34 cellular contexts compared by ENCODE assay signal in the genomic region with DNA sequence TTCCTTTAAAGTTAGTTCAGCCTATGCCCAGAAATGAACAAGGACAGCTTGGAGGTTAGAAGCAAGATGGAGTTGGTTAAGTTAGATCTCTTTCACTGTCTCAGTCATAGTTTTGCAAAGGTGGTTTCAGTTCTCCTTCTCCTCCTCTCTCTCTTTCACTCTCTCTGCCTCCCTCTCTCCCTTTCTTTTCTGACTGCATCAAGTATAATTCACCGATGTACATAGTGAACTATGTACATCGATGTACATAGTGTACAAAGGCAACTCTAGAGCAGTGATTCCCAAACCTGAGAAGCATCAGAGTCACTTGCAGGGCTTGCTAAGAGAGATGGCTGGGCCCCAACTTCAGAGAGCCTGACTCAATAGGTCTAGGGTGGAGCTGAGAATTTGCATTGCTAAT.
"Had no signal": no experiment of that assay in that cellular context is flagged by ENCODE, and none has a peak within 500 bp of the region (broad histone marks: within the 10 kb centered on the region; RNA-seq: fewer than 3 reads in every experiment).

No MANE protein-coding gene starts in this region.

- DNase-seq: activated CD4-positive, alpha-beta memory T cell treated with anti-CD3 and anti-CD28 coated beads, Interleukin-2, amount 10 ng/mL, durations not matched to agents 7 days and 5 days; activated CD4-positive, alpha-beta T cell treated with anti-CD3 and anti-CD28 coated beads for 1 hour; activated CD4-positive, alpha-beta T cell treated with anti-CD3 and anti-CD28 coated beads for 36 hours; activated CD4-positive, alpha-beta T cell treated with anti-CD3 and anti-CD28 coated beads for 48 hours; activated CD4-positive, alpha-beta T cell treated with anti-CD3 and anti-CD28 coated beads, Interleukin-2, amount 10 ng/mL, durations not matched to agents 7 days and 5 days; activated CD4-positive, alpha-beta T cell treated with anti-CD3 and anti-CD28 coated beads, Interleukin-2, amount 50 U/mL, for 48 hours; activated CD4-positive, CD25-positive, alpha-beta regulatory T cell; activated CD8-positive, alpha-beta memory T cell treated with anti-CD3 and anti-CD28 coated beads for 24 hours; activated CD8-positive, alpha-beta memory T cell treated with anti-CD3 and anti-CD28 coated beads, Interleukin-2, amount 10 ng/mL, durations not matched to agents 7 days and 5 days; activated CD8-positive, alpha-beta memory T cell treated with anti-CD3 and anti-CD28 coated beads, Interleukin-2, amount 50 U/mL, for 48 hours; activated CD8-positive, alpha-beta T cell treated with anti-CD3 and anti-CD28 coated beads, Interleukin-2, amount 10 ng/mL, durations not matched to agents 7 days and 5 days; activated effector memory CD4-positive, alpha-beta T cell treated with Interleukin-2 at 50 U/mL for 16 hours; activated gamma-delta T cell; activated naive CD4-positive, alpha-beta T cell treated with anti-CD3 and anti-CD28 coated beads, Interleukin-2, amount 10 ng/mL, durations not matched to agents 7 days and 5 days; activated naive CD4-positive, alpha-beta T cell treated with Interleukin-2 at 50 U/mL for 16 hours; activated naive CD8-positive, alpha-beta T cell treated with anti-CD3 and anti-CD28 coated beads, Interleukin-2, amount 10 ng/mL, durations not matched to agents 7 days and 5 days; activated naive CD8-positive, alpha-beta T cell treated with anti-CD3 and anti-CD28 coated beads, Interleukin-2, amount 50 U/mL, for 24 hours; activated T-cell treated with anti-CD3 and anti-CD28 coated beads, Interleukin-2, amount 50 U/mL, for 24 hours; activated T-cell treated with anti-CD3 and anti-CD28 coated beads, Interleukin-2, amount 50 U/mL, for 48 hours; amygdala; anterior cingulate cortex; cerebellar nuclear complex; T-helper 2 cell; T-helper 9 cell had no signal

- H3K27me3 ChIP-seq: ascending aorta, cardiac muscle cell had no signal

- H3K4me3 Mint-ChIP-seq: activated CD4-positive, alpha-beta memory T cell treated with anti-CD3 and anti-CD28 coated beads, Interleukin-2, amount 10 ng/mL, durations not matched to agents 7 days and 5 days; activated CD4-positive, alpha-beta T cell treated with anti-CD3 and anti-CD28 coated beads for 36 hours; activated CD4-positive, alpha-beta T cell treated with anti-CD3 and anti-CD28 coated beads, Interleukin-2, amount 10 ng/mL, durations not matched to agents 7 days and 5 days; activated CD8-positive, alpha-beta memory T cell treated with anti-CD3 and anti-CD28 coated beads, Interleukin-2, amount 10 ng/mL, durations not matched to agents 7 days and 5 days; activated CD8-positive, alpha-beta T cell treated with anti-CD3 and anti-CD28 coated beads, Interleukin-2, amount 10 ng/mL, durations not matched to agents 7 days and 5 days; activated naive CD4-positive, alpha-beta T cell treated with anti-CD3 and anti-CD28 coated beads, Interleukin-2, amount 10 ng/mL, durations not matched to agents 7 days and 5 days; activated naive CD4-positive, alpha-beta T cell treated with anti-CD3 and anti-CD28 coated beads, Interleukin-2, amount 50 U/mL, for 24 hours; activated naive CD8-positive, alpha-beta T cell; activated naive CD8-positive, alpha-beta T cell treated with anti-CD3 and anti-CD28 coated beads, Interleukin-2, amount 10 ng/mL, durations not matched to agents 7 days and 5 days; activated naive CD8-positive, alpha-beta T cell treated with anti-CD3 and anti-CD28 coated beads, Interleukin-2, amount 50 U/mL, for 24 hours; activated T-cell treated with anti-CD3 and anti-CD28 coated beads, Interleukin-2, amount 50 U/mL, for 24 hours; brain; central memory CD8-positive, alpha-beta T cell; T-helper 1 cell treated with Interleukin-12 subunit alpha and Interleukin-12 subunit beta and Interleukin-4 antibody, amounts not matched to agents 30 μg/mL and 1 μg/mL, for 36 hours; T-helper 2 cell treated with Interferon-gamma antibody and Interleukin-4, amounts not matched to agents 5 μg/mL and 100 μg/mL, for 36 hours had no signal

- H3K27ac Mint-ChIP-seq: activated CD4-positive, alpha-beta memory T cell treated with anti-CD3 and anti-CD28 coated beads, Interleukin-2, amount 10 ng/mL, durations not matched to agents 7 days and 5 days; activated CD4-positive, alpha-beta T cell treated with anti-CD3 and anti-CD28 coated beads for 36 hours; activated CD4-positive, alpha-beta T cell treated with anti-CD3 and anti-CD28 coated beads, Interleukin-2, amount 10 ng/mL, durations not matched to agents 7 days and 5 days; activated CD8-positive, alpha-beta memory T cell treated with anti-CD3 and anti-CD28 coated beads, Interleukin-2, amount 10 ng/mL, durations not matched to agents 7 days and 5 days; activated CD8-positive, alpha-beta T cell treated with anti-CD3 and anti-CD28 coated beads, Interleukin-2, amount 10 ng/mL, durations not matched to agents 7 days and 5 days; activated naive CD4-positive, alpha-beta T cell treated with anti-CD3 and anti-CD28 coated beads, Interleukin-2, amount 10 ng/mL, durations not matched to agents 7 days and 5 days; activated naive CD4-positive, alpha-beta T cell treated with anti-CD3 and anti-CD28 coated beads, Interleukin-2, amount 50 U/mL, for 24 hours; activated naive CD8-positive, alpha-beta T cell; activated naive CD8-positive, alpha-beta T cell treated with anti-CD3 and anti-CD28 coated beads, Interleukin-2, amount 10 ng/mL, durations not matched to agents 7 days and 5 days; activated naive CD8-positive, alpha-beta T cell treated with anti-CD3 and anti-CD28 coated beads, Interleukin-2, amount 50 U/mL, for 24 hours; activated T-cell treated with anti-CD3 and anti-CD28 coated beads, Interleukin-2, amount 50 U/mL, for 24 hours; activated T-helper 2 cell treated with anti-CD3 and anti-CD28 coated beads, Interferon-gamma antibody, Interleukin-2, Interleukin-4, amounts not matched to agents 10 μg/mL and 5 μg/mL and 100 μg/mL, durations not matched to agents 14 hours and 24 hours and 36 hours; brain; T-helper 1 cell treated with Interleukin-12 subunit alpha and Interleukin-12 subunit beta and Interleukin-4 antibody, amounts not matched to agents 30 μg/mL and 1 μg/mL, for 36 hours; T-helper 2 cell treated with Interferon-gamma antibody and Interleukin-4, amounts not matched to agents 5 μg/mL and 100 μg/mL, for 36 hours had no signal

- H3K9me3 Mint-ChIP-seq: activated naive CD4-positive, alpha-beta T cell treated with anti-CD3 and anti-CD28 coated beads, Interleukin-2, amount 50 U/mL, for 24 hours had no signal

- H3K4me3 ChIP-seq: ascending aorta, cardiac muscle cell had no signal

- H3K36me3 ChIP-seq: ascending aorta, cardiac muscle cell had no signal

- H3K4me1 ChIP-seq: ascending aorta had no signal

- ATAC-seq: activated CD4-positive, alpha-beta T cell treated with anti-CD3 and anti-CD28 coated beads for 36 hours; activated CD4-positive, CD25-positive, alpha-beta regulatory T cell treated with anti-CD3 and anti-CD28 coated beads, Interleukin-2, amount 50 U/mL, for 24 hours; activated CD8-positive, alpha-beta memory T cell treated with anti-CD3 and anti-CD28 coated beads, Interleukin-2, amount 10 ng/mL, durations not matched to agents 7 days and 5 days; activated CD8-positive, alpha-beta T cell treated with anti-CD3 and anti-CD28 coated beads, Interleukin-2, amount 10 ng/mL, durations not matched to agents 7 days and 5 days; activated naive CD8-positive, alpha-beta T cell treated with anti-CD3 and anti-CD28 coated beads, Interleukin-2, amount 50 U/mL, for 24 hours had no signal

- H3K27me3 Mint-ChIP-seq: activated CD4-positive, alpha-beta memory T cell treated with anti-CD3 and anti-CD28 coated beads, Interleukin-2, amount 10 ng/mL, durations not matched to agents 7 days and 5 days; activated CD4-positive, alpha-beta T cell treated with anti-CD3 and anti-CD28 coated beads for 36 hours; activated CD4-positive, alpha-beta T cell treated with anti-CD3 and anti-CD28 coated beads, Interleukin-2, amount 10 ng/mL, durations not matched to agents 7 days and 5 days; activated CD8-positive, alpha-beta memory T cell treated with anti-CD3 and anti-CD28 coated beads, Interleukin-2, amount 10 ng/mL, durations not matched to agents 7 days and 5 days; activated naive CD4-positive, alpha-beta T cell treated with anti-CD3 and anti-CD28 coated beads, Interleukin-2, amount 10 ng/mL, durations not matched to agents 7 days and 5 days; activated naive CD4-positive, alpha-beta T cell treated with anti-CD3 and anti-CD28 coated beads, Interleukin-2, amount 50 U/mL, for 24 hours; activated naive CD8-positive, alpha-beta T cell; activated naive CD8-positive, alpha-beta T cell treated with anti-CD3 and anti-CD28 coated beads, Interleukin-2, amount 10 ng/mL, durations not matched to agents 7 days and 5 days; activated naive CD8-positive, alpha-beta T cell treated with anti-CD3 and anti-CD28 coated beads, Interleukin-2, amount 50 U/mL, for 24 hours; activated T-cell treated with anti-CD3 and anti-CD28 coated beads, Interleukin-2, amount 50 U/mL, for 24 hours; central memory CD8-positive, alpha-beta T cell had no signal

- H3K9me3 ChIP-seq: ascending aorta had no signal

- H3K36me3 Mint-ChIP-seq: activated CD8-positive, alpha-beta memory T cell treated with anti-CD3 and anti-CD28 coated beads, Interleukin-2, amount 10 ng/mL, durations not matched to agents 7 days and 5 days; activated naive CD4-positive, alpha-beta T cell treated with anti-CD3 and anti-CD28 coated beads, Interleukin-2, amount 10 ng/mL, durations not matched to agents 7 days and 5 days; activated naive CD4-positive, alpha-beta T cell treated with anti-CD3 and anti-CD28 coated beads, Interleukin-2, amount 50 U/mL, for 24 hours; activated naive CD8-positive, alpha-beta T cell; activated naive CD8-positive, alpha-beta T cell treated with anti-CD3 and anti-CD28 coated beads, Interleukin-2, amount 10 ng/mL, durations not matched to agents 7 days and 5 days; brain had no signal

- H3K4me1 Mint-ChIP-seq: activated CD4-positive, alpha-beta memory T cell treated with anti-CD3 and anti-CD28 coated beads, Interleukin-2, amount 10 ng/mL, durations not matched to agents 7 days and 5 days; activated CD4-positive, alpha-beta T cell treated with anti-CD3 and anti-CD28 coated beads for 36 hours; activated CD4-positive, alpha-beta T cell treated with anti-CD3 and anti-CD28 coated beads, Interleukin-2, amount 10 ng/mL, durations not matched to agents 7 days and 5 days; activated CD8-positive, alpha-beta memory T cell treated with anti-CD3 and anti-CD28 coated beads, Interleukin-2, amount 10 ng/mL, durations not matched to agents 7 days and 5 days; activated naive CD4-positive, alpha-beta T cell treated with anti-CD3 and anti-CD28 coated beads, Interleukin-2, amount 10 ng/mL, durations not matched to agents 7 days and 5 days; activated naive CD4-positive, alpha-beta T cell treated with anti-CD3 and anti-CD28 coated beads, Interleukin-2, amount 50 U/mL, for 24 hours; activated naive CD8-positive, alpha-beta T cell treated with anti-CD3 and anti-CD28 coated beads, Interleukin-2, amount 10 ng/mL, durations not matched to agents 7 days and 5 days; activated naive CD8-positive, alpha-beta T cell treated with anti-CD3 and anti-CD28 coated beads, Interleukin-2, amount 50 U/mL, for 24 hours; central memory CD8-positive, alpha-beta T cell had no signal
